ENCODE assay signal across 8 cellular contexts in genomic region chr6:161228911-161229591, GRCh38. TPM values are rescaled to one million over a fixed set of nuclear protein-coding genes. Genes with fewer than 3 reads are reported as not detected.
DNase-seq lines count a peak whose midpoint lies in the region; ATAC-seq and TF ChIP-seq lines count a peak whose summit lies in the region.

No MANE protein-coding gene starts in this region.

- H3K4me1 ChIP-seq in adipocyte (ENCODE audit: control insufficient read depth, insufficient read depth, low read length), result peaks cover 25% of the 10 kb centered on the region
- peaks cover 0 to 41% of the 10 kb centered on the region in 2 donors for H3K4me1 ChIP-seq in right atrium auricular region
- H3K4me1 ChIP-seq in stomach smooth muscle (ENCODE audit: control insufficient read depth, insufficient read depth, low read length), result peaks cover 42% of the 10 kb centered on the region
- H3K4me1 ChIP-seq in testis, result peaks cover 12% of the 10 kb centered on the region

- H3K4me3 ChIP-seq in adipocyte (ENCODE audit: low read length) (peak overlapping the region; percentile 51), right atrium auricular region (no peak overlapping the region), stomach smooth muscle (ENCODE audit: low read length in 2 of 2) (peak overlapping the region; percentile 18 to 54), testis (no peak overlapping the region)

- H3K27me3 ChIP-seq in adipocyte (replicated peaks; ENCODE audit: control insufficient read depth, insufficient read depth, low read length) (no peaks in the 10 kb centered on the region), right atrium auricular region (no peaks in the 10 kb centered on the region), stomach smooth muscle (ENCODE audit: control insufficient read depth in 1 of 2, insufficient read depth in 2 of 2, low read length in 2 of 2) (no peaks in the 10 kb centered on the region), testis (no peaks in the 10 kb centered on the region)

- ATAC-seq in GM18873 (IDR thresholded peaks at IDR 0.05; ENCODE audit: low FRiP score, unreplicated experiment) (peak; percentile 56), HG03460 (IDR thresholded peaks at IDR 0.05; ENCODE audit: unreplicated experiment) (peak; percentile 44)

- peak; percentile 85 for DNase-seq in adipocyte (ENCODE audit: low read depth)
- DNase-seq in right atrium auricular region (ENCODE audit: low spot score), result no peak
- no peak for DNase-seq in NCI-H1930 (lab: John Stamatoyannopoulos, UW)
- no peak for DNase-seq in testis
- no peak for DNase-seq in NCI-H526 (lab: John Stamatoyannopoulos, UW)

- H3K9ac ChIP-seq in adipocyte (ENCODE audit: low read length) (peak overlapping the region; percentile 66), stomach smooth muscle (ENCODE audit: low read length in 2 of 2) (peak overlapping the region; percentile 29 to 48)

- H3K27ac ChIP-seq in right atrium auricular region (peak overlapping the region; percentile 28 to 52), stomach smooth muscle (ENCODE audit: low read length) (peak overlapping the region; percentile 75), testis (no peak overlapping the region)

- intact Hi-C loops in testis (cut with DNase I; ENCODE audit: low total_unique reads), result no loop called here

- TF ChIP-seq CTCF in right atrium auricular region (IDR thresholded peaks at IDR 0.05), result no peak
- TF ChIP-seq CTCF in testis (IDR thresholded peaks at IDR 0.05), result no peak

- H3K9me3 ChIP-seq in adipocyte (ENCODE audit: control insufficient read depth, low read length) (no peaks in the 10 kb centered on the region), right atrium auricular region (no peaks in the 10 kb centered on the region), stomach smooth muscle (ENCODE audit: control insufficient read depth in 2 of 2, low read length in 2 of 2) (no peaks in the 10 kb centered on the region), testis (no peaks in the 10 kb centered on the region)

- TF ChIP-seq POLR2A in testis (IDR thresholded peaks at IDR 0.05), result no peak

- peaks cover 4% of the 10 kb centered on the region for H3K36me3 ChIP-seq in adipocyte (ENCODE audit: control insufficient read depth, insufficient read depth, low read length, severe bottlenecking)
- no peaks in the 10 kb centered on the region for H3K36me3 ChIP-seq in right atrium auricular region
- peaks cover 2 to 3% of the 10 kb centered on the region in 2 donors for H3K36me3 ChIP-seq in stomach smooth muscle (ENCODE audit: control insufficient read depth in 2 of 2, insufficient read depth in 2 of 2, low read length in 2 of 2)
- no peaks in the 10 kb centered on the region for H3K36me3 ChIP-seq in testis (ENCODE audit: low read depth, missing control alignments)

- 50 to 58% methylated on average over 8 of the region's 8 CpGs for WGBS in testis, 2 donors

RNA-seq across cellular contexts. Expression of gene AGPAT4, which starts 44.8 kb away (rescaled TPM):
- total RNA-seq in right atrium auricular region (1 to 10 TPM; 2.3 to 2.6 TPM), testis (1 to 10 TPM; 5.4 to 7.2 TPM)
- polyA plus RNA-seq in testis (ENCODE audit: insufficient read depth, low read depth, low replicate concordance), result 6.4 TPM

Comparison
In these comparisons a context has a peak if more than half of its experiments do, and no peak if none do; other contexts are left out.
1. H3K4me3 ChIP-seq: peak in adipocyte (single experiment) and stomach smooth muscle (2 of 2); none in right atrium auricular region (0 of 2) and testis (0 of 2).
2. H3K27ac ChIP-seq: peak in right atrium auricular region (2 of 2) and stomach smooth muscle (single experiment); none in testis (0 of 2).